In the genomic region with DNA sequence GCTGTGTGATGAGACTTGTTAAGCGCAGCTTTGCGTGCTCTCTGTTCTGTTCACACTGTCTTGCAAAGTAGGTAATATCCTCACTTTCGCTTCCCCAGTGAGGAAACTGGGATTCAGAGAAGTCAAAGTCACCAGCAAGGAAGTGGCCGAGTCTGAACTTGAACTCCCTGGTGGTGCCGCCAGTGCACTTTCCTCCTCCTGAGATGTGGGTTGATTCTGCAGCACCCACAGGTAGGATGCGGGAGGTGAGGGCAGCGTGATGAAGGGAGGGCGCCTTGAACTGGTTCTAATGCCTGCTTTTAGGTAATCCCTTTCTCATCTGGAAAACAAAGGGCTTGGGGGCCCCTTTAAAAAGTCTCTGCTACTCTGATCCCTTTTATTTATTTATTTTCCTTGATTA, we compare ENCODE assay signal across 23 cellular contexts. TPM values are rescaled to one million over a fixed set of nuclear protein-coding genes. Genes with fewer than 3 reads are reported as not detected.
DNase-seq lines count a peak whose midpoint lies in the region; ATAC-seq and TF ChIP-seq lines count a peak whose summit lies in the region.
"Had no signal": no experiment of that assay in that cellular context is flagged by ENCODE, and none has a peak within 500 bp of the region (broad histone marks: within the 10 kb centered on the region; RNA-seq: fewer than 3 reads in every experiment).

No MANE protein-coding gene starts in this region.

- H3K4me1 Mint-ChIP-seq in WTC11, result peaks cover 5% of the 10 kb centered on the region; the same call in 1 of the 2 replicates
- H3K4me1 Mint-ChIP-seq in nephron, result peaks cover 41% of the 10 kb centered on the region

- peaks cover 28% of the 10 kb centered on the region for H3F3A ChIP-seq in SK-N-SH (replicated peaks; ENCODE audit: insufficient read depth)

- TF ChIP-seq EP300 in SK-N-SH (IDR thresholded peaks at IDR 0.05; ENCODE audit: borderline replicate concordance in 1 of 2, low read depth in 1 of 2, low read length in 1 of 2), result no peak

- ATAC-seq in SK-N-SH treated with all-trans-retinoic acid at 6 μM for 48 hours, result no peak; the same call in 2 of the 3 replicates
- ATAC-seq in WTC11, result peak; percentile 68
- no peak for ATAC-seq in HG03565 (IDR thresholded peaks at IDR 0.05; ENCODE audit: unreplicated experiment)
- ATAC-seq: HCT116, PC-3 had no signal

- H3K36me3 Mint-ChIP-seq in WTC11 (no peaks in the 10 kb centered on the region), nephron (ENCODE audit: low read depth) (no peaks in the 10 kb centered on the region)

- peak overlapping the region; percentile 59 for H3K4me2 ChIP-seq in SK-N-SH

- H3K9me3 ChIP-seq in SK-N-SH, result no peaks in the 10 kb centered on the region
- H3K9me3 ChIP-seq: BE2C had no signal

- DNase-seq in SK-N-SH (no peak), WTC11 (ENCODE audit: low spot score) (no peak), NCI-H146 (lab: John Stamatoyannopoulos, UW) (no peak), NAMALWA (ENCODE audit: low spot score) (no peak), CD1c-positive myeloid dendritic cell (ENCODE audit: extremely low spot score) (no peak)
- DNase-seq: 8988T; BE2C; Caco-2; CD4-positive, alpha-beta T cell; GDM1; KG1; NCI-H1417; NCI-H187 treated with DMSO at 0.1 percent for 48 hours; NCI-H2227 treated with DMSO at 0.1 percent for 48 hours; NCI-H510A treated with DMSO at 0.1 percent for 48 hours; NCI-H774; PC-3; SIG-M5 had no signal

- no peaks in the 10 kb centered on the region for H3K27me3 ChIP-seq in SK-N-SH (ENCODE audit: insufficient read depth)
- H3K27me3 ChIP-seq: BE2C had no signal

- H3K79me2 ChIP-seq in SK-N-SH (ENCODE audit: insufficient read depth), result no peaks in the 10 kb centered on the region

- no peak overlapping the region for H3K27ac Mint-ChIP-seq in WTC11
- peak overlapping the region; percentile 28 to 47 (median 38) for H3K27ac Mint-ChIP-seq in nephron
- H3K27ac Mint-ChIP-seq: CD4-positive, alpha-beta T cell had no signal

- peak overlapping the region in 1 of 2 experiments; percentile 2; a peak in 1 of 4 replicates for H3K4me3 ChIP-seq in SK-N-SH (ENCODE audit: low read depth in 2 of 2, low read length in 1 of 2)

- WGBS in SK-N-SH (ENCODE audit: low lambda C conversion rate), result 68% methylated on average over 7 of the region's 8 CpGs

- peak overlapping the region; percentile 53 to 92; a peak in 3 of 4 replicates for H3K27ac ChIP-seq in SK-N-SH (ENCODE audit: low read depth in 2 of 2, low read length in 1 of 2)
- H3K27ac ChIP-seq: RWPE1 had no signal

- no peaks in the 10 kb centered on the region for H4K20me1 ChIP-seq in SK-N-SH (ENCODE audit: insufficient read depth)

- POLR2A ChIA-PET in SK-N-SH (lab: Yijun Ruan, JAX), result no interaction called here
- POLR2A ChIA-PET in WTC11 (lab: Charles Lee), result no interaction called here

- no peaks in the 10 kb centered on the region for H3K27me3 Mint-ChIP-seq in WTC11 (ENCODE audit: low read depth)
- H3K27me3 Mint-ChIP-seq in nephron (ENCODE audit: low read depth), result peaks cover 3% of the 10 kb centered on the region

- peaks cover 2 to 31% of the 10 kb centered on the region in 2 experiments; a peak in 3 of 4 replicates for H3K4me1 ChIP-seq in SK-N-SH (ENCODE audit: control insufficient read depth in 1 of 2, insufficient read depth in 2 of 2, low read depth in 1 of 2, low read length in 1 of 2)
- H3K4me1 ChIP-seq: BE2C had no signal

- no peaks in the 10 kb centered on the region for H3K9me3 Mint-ChIP-seq in WTC11
- H3K9me3 Mint-ChIP-seq in nephron, result no peaks in the 10 kb centered on the region
- H3K9me3 Mint-ChIP-seq: CD4-positive, alpha-beta T cell had no signal

- no peaks in the 10 kb centered on the region for H3K9me2 ChIP-seq in SK-N-SH

- TF ChIP-seq CTCF in SK-N-SH (IDR thresholded peaks at IDR 0.05) (no peak), WTC11 (IDR thresholded peaks at IDR 0.05) (no peak), nephron (IDR thresholded peaks at IDR 0.05; ENCODE audit: unreplicated experiment in 3 of 3) (no peak)

- H3K9ac ChIP-seq in SK-N-SH, result peak overlapping the region; percentile 71; the same call in 1 of the 2 replicates

- no peak overlapping the region for H3K4me3 Mint-ChIP-seq in WTC11
- H3K4me3 Mint-ChIP-seq in nephron, result no peak overlapping the region
- H3K4me3 Mint-ChIP-seq: CD4-positive, alpha-beta T cell had no signal

- TF ChIP-seq RAD21 in SK-N-SH (IDR thresholded peaks at IDR 0.05; ENCODE audit: low read length), result no peak

- H2AFZ ChIP-seq in SK-N-SH (ENCODE audit: low read depth), result peak overlapping the region; percentile 64

- no peaks in the 10 kb centered on the region for H3K36me3 ChIP-seq in SK-N-SH (replicated peaks in 1 of 2; ENCODE audit: control insufficient read depth in 1 of 2, insufficient read depth in 2 of 2, low read length in 1 of 2)
- H3K36me3 ChIP-seq: BE2C had no signal

- CTCF ChIA-PET in SK-N-SH (lab: Yijun Ruan, JAX), result interaction anchor here (1.4 kb wide), 1 partner anchor 9 kb away, joined by 6 read pairs; no protein-coding TSS in a partner anchor
- CTCF ChIA-PET in WTC11 (lab: Charles Lee), result interaction anchor here (1.6 kb wide), 1 partner anchor 8 kb away, joined by 5 read pairs; no protein-coding TSS in a partner anchor

TF ChIP-seq in SK-N-SH, 30 proteins besides CTCF, POLR2A, EP300 and RAD21 (continues in another document):
- no peak for TF ChIP-seq JUND (IDR thresholded peaks at IDR 0.05)
- no peak for TF ChIP-seq SIN3A (IDR thresholded peaks at IDR 0.05; ENCODE audit: borderline replicate concordance, low read depth, low read length)
- no peak for TF ChIP-seq GATA2 (CRISPR knock-in tag; IDR thresholded peaks at IDR 0.05)
- TF ChIP-seq, protein P1, sequence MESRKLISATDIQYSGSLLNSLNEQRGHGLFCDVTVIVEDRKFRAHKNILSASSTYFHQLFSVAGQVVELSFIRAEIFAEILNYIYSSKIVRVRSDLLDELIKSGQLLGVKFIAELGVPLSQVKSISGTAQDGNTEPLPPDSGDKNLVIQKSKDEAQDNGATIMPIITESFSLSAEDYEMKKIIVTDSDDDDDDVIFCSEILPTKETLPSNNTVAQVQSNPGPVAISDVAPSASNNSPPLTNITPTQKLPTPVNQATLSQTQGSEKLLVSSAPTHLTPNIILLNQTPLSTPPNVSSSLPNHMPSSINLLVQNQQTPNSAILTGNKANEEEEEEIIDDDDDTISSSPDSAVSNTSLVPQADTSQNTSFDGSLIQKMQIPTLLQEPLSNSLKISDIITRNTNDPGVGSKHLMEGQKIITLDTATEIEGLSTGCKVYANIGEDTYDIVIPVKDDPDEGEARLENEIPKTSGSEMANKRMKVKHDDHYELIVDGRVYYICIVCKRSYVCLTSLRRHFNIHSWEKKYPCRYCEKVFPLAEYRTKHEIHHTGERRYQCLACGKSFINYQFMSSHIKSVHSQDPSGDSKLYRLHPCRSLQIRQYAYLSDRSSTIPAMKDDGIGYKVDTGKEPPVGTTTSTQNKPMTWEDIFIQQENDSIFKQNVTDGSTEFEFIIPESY (IDR thresholded peaks at IDR 0.05; ENCODE audit: borderline replicate concordance, low read depth), result no peak

TF ChIP-seq in SK-N-SH treated with all-trans-retinoic acid at 6 μM for 48 hours, 23 proteins besides CTCF, POLR2A, EP300 and RAD21:
- TF ChIP-seq ARNTL (CRISPR knock-in tag; IDR thresholded peaks at IDR 0.05; ENCODE audit: borderline replicate concordance, low read depth) (no peak), SNAI2 (CRISPR knock-in tag; IDR thresholded peaks at IDR 0.05) (no peak)
- TF ChIP-seq, protein P2, sequence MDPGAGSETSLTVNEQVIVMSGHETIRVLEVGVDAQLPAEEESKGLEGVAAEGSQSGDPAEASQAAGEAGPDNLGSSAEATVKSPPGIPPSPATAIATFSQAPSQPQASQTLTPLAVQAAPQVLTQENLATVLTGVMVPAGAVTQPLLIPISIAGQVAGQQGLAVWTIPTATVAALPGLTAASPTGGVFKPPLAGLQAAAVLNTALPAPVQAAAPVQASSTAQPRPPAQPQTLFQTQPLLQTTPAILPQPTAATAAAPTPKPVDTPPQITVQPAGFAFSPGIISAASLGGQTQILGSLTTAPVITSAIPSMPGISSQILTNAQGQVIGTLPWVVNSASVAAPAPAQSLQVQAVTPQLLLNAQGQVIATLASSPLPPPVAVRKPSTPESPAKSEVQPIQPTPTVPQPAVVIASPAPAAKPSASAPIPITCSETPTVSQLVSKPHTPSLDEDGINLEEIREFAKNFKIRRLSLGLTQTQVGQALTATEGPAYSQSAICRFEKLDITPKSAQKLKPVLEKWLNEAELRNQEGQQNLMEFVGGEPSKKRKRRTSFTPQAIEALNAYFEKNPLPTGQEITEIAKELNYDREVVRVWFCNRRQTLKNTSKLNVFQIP (CRISPR knock-in tag; IDR thresholded peaks at IDR 0.05; ENCODE audit: borderline replicate concordance, low read depth), result no peak

TF ChIP-seq in WTC11, 78 proteins besides CTCF, POLR2A, EP300 and RAD21 (continues in another document):
- no peak for TF ChIP-seq ETV6 (CRISPR knock-in tag; IDR thresholded peaks at IDR 0.05)
- TF ChIP-seq ZNF423 (CRISPR knock-in tag; IDR thresholded peaks at IDR 0.05), result no peak
- TF ChIP-seq NR2C2 (CRISPR knock-in tag; IDR thresholded peaks at IDR 0.05), result no peak

RNA-seq across cellular contexts. Expression of gene IGF1, which starts 54.9 kb away (rescaled TPM):
- 0.07 and 0.29 TPM in 2 replicates for polyA plus RNA-seq in SK-N-SH (2012; rRNA removed)
- under 0.01 and 0.01 TPM in 2 replicates for polyA plus RNA-seq in SK-N-SH (2012; cell fraction: cytosol; rRNA removed)
- 0.05 TPM in 1 of 2 replicates, not detected in the other for polyA plus RNA-seq in SK-N-SH (2012; cell fraction: nucleus; rRNA removed)
- total RNA-seq in WTC11 (2021), result 0.05 TPM in 1 of 3 replicates, not detected in the others
- total RNA-seq: CD4-positive, alpha-beta T cell; PC-3 had no signal
